ENCODE assay signal across 25 cellular contexts in genomic region chr12:41950455-41950854, GRCh38.
DNase-seq lines count a peak whose midpoint lies in the region; ATAC-seq and TF ChIP-seq lines count a peak whose summit lies in the region.
"Had no signal": no experiment of that assay in that cellular context is flagged by ENCODE, and none has a peak within 500 bp of the region (broad histone marks: within the 10 kb centered on the region; RNA-seq: fewer than 3 reads in every experiment).

No MANE protein-coding gene starts in this region.

- DNase-seq in NCI-H1105 treated with DMSO at 0.1 percent for 48 hours (lab: John Stamatoyannopoulos, UW) (peak; percentile 25), NCI-H1105 (lab: John Stamatoyannopoulos, UW) (no peak), SKM-1 treated with dmso at 0.1 percent for 144 hours (lab: John Stamatoyannopoulos, UW; ENCODE audit: unreplicated experiment) (no peak), testis (no peak)
- DNase-seq: 8988T; aorta; CD4-positive, alpha-beta memory T cell; dermis blood vessel endothelial cell; DMS 273 treated with DMSO at 0.1 percent for 48 hours; islet precursor cell; NCI-H187; NCI-H2227 treated with DMSO at 0.1 percent for 48 hours; NCI-H82; stimulated activated CD4-positive, alpha-beta T cell treated with anti-CD3 and anti-CD28 coated beads, Interleukin-1b, Interleukin-23, amount 100 ng/mL, for 48 hours; SW 1271 had no signal

- no peaks in the 10 kb centered on the region for H3K4me1 ChIP-seq in testis

- WGBS in testis, 2 donors, result 0 to 44% methylated on average over 1 of the region's 1 CpG

- no peak for TF ChIP-seq CTCF in testis (IDR thresholded peaks at IDR 0.05)

- no peaks in the 10 kb centered on the region for H3K9me3 ChIP-seq in testis

- ATAC-seq in GM21619 (IDR thresholded peaks at IDR 0.05; ENCODE audit: unreplicated experiment) (peak; percentile 57), HG03159 (IDR thresholded peaks at IDR 0.05; ENCODE audit: unreplicated experiment) (peak; percentile 63), GM19467 (IDR thresholded peaks at IDR 0.05; ENCODE audit: unreplicated experiment) (no peak), GM19328 (IDR thresholded peaks at IDR 0.05; ENCODE audit: unreplicated experiment) (no peak)
- ATAC-seq: activated naive CD4-positive, alpha-beta T cell treated with anti-CD3 and anti-CD28 coated beads, Interleukin-2, amount 50 U/mL, for 72 hours; natural killer cell treated with Interleukin-12 subunit alpha and Interleukin-12 subunit beta and Interleukin-15 and Interleukin-18, amount 100 ng/mL, for 72 hours; Right ventricle myocardium inferior; WTC11 had no signal

- no peaks in the 10 kb centered on the region for H3K27me3 ChIP-seq in testis
- H3K27me3 ChIP-seq: cardiac muscle cell had no signal

- no peak for TF ChIP-seq POLR2A in testis (IDR thresholded peaks at IDR 0.05)

- no peak overlapping the region for H3K4me3 ChIP-seq in testis
- H3K4me3 ChIP-seq: cardiac muscle cell, skin epidermis had no signal

- H3K36me3 ChIP-seq in testis (ENCODE audit: low read depth, missing control alignments), result no peaks in the 10 kb centered on the region
- H3K36me3 ChIP-seq: cardiac muscle cell had no signal

- intact Hi-C loops in testis (cut with DNase I; ENCODE audit: low total_unique reads), result no loop called here

- H3K27ac ChIP-seq in testis, result no peak overlapping the region
- H3K27ac ChIP-seq: cardiac muscle cell, skin epidermis had no signal

Comparison
In these comparisons a context has a peak if more than half of its experiments do, and no peak if none do; other contexts are left out.
1. ATAC-seq: peak in GM21619 (single experiment) and HG03159 (single experiment); none in GM19467 (single experiment) and GM19328 (single experiment).